Comparison of ENCODE assay signal across 16 cellular contexts in genomic region chr15:74663303-74664027, GRCh38. TPM values are rescaled to one million over a fixed set of nuclear protein-coding genes. Genes with fewer than 3 reads are reported as not detected.
A peak's percentile ranks its signal among the peaks of the same experiment; 100 is the strongest.
DNase-seq lines count a peak whose midpoint lies in the region; ATAC-seq and TF ChIP-seq lines count a peak whose summit lies in the region.
"Had no signal": no experiment of that assay in that cellular context is flagged by ENCODE, and none has a peak within 500 bp of the region (broad histone marks: within the 10 kb centered on the region; RNA-seq: fewer than 3 reads in every experiment).

No MANE protein-coding gene starts in this region.

- peaks cover 4% of the 10 kb centered on the region for H3K36me3 Mint-ChIP-seq in WTC11
- H3K36me3 Mint-ChIP-seq: activated CD4-positive, alpha-beta memory T cell treated with anti-CD3 and anti-CD28 coated beads for 36 hours had no signal

- no peak overlapping the region for H3K9ac ChIP-seq in smooth muscle cell (ENCODE audit: low read depth)

- no peaks in the 10 kb centered on the region for H3K36me3 ChIP-seq in ACC112 (ENCODE audit: insufficient read depth, low read length)
- peaks cover 4% of the 10 kb centered on the region for H3K36me3 ChIP-seq in smooth muscle cell (ENCODE audit: low read depth)

- no peak overlapping the region for H3K4me3 Mint-ChIP-seq in WTC11
- H3K4me3 Mint-ChIP-seq: activated CD4-positive, alpha-beta memory T cell treated with anti-CD3 and anti-CD28 coated beads for 36 hours; activated naive CD8-positive, alpha-beta T cell treated with anti-CD3 and anti-CD28 coated beads for 36 hours; CD8-positive, alpha-beta memory T cell; nephron had no signal

- H3F3A ChIP-seq in smooth muscle cell (ENCODE audit: low read depth), result no peaks in the 10 kb centered on the region

- POLR2A ChIA-PET in WTC11 (lab: Charles Lee), result interaction anchor here (1.2 kb wide), 1 partner anchor 97 kb away, joined by 3 read pairs; no protein-coding TSS in a partner anchor

- H3K4me3 ChIP-seq in ACC112 (ENCODE audit: low read depth, low read length), result no peak overlapping the region
- H3K4me3 ChIP-seq in smooth muscle cell, result no peak overlapping the region

- H3K27me3 ChIP-seq in ACC112 (ENCODE audit: insufficient read depth, low read length) (no peaks in the 10 kb centered on the region), layer of hippocampus (ENCODE audit: control insufficient read depth, insufficient read depth, low read length) (no peaks in the 10 kb centered on the region), smooth muscle cell (ENCODE audit: low read depth) (no peaks in the 10 kb centered on the region)

- H3K4me2 ChIP-seq in smooth muscle cell, result no peak overlapping the region

- H3K4me1 ChIP-seq in ACC112 (ENCODE audit: control insufficient read depth, insufficient read depth, low read length, unreplicated experiment) (peaks cover 16% of the 10 kb centered on the region), smooth muscle cell (ENCODE audit: low read depth) (no peaks in the 10 kb centered on the region)

- TF ChIP-seq CTCF in WTC11 (IDR thresholded peaks at IDR 0.05) (no peak), smooth muscle cell (IDR thresholded peaks at IDR 0.05; ENCODE audit: borderline replicate concordance, insufficient read depth, poor library complexity, severe bottlenecking) (no peak)

- H3K27me3 Mint-ChIP-seq in WTC11 (ENCODE audit: low read depth), result no peaks in the 10 kb centered on the region
- H3K27me3 Mint-ChIP-seq: activated CD4-positive, alpha-beta memory T cell treated with anti-CD3 and anti-CD28 coated beads for 36 hours; activated naive CD8-positive, alpha-beta T cell treated with anti-CD3 and anti-CD28 coated beads for 36 hours; CD8-positive, alpha-beta memory T cell had no signal

- H3K9me3 ChIP-seq in smooth muscle cell (replicated peaks; ENCODE audit: low read depth), result no peaks in the 10 kb centered on the region

- DNase-seq in WTC11 (ENCODE audit: low spot score) (no peak), smooth muscle cell (lab: John Stamatoyannopoulos, UW; ENCODE audit: unreplicated experiment) (no peak), HuH-7.5 (ENCODE audit: low spot score) (no peak), NCI-H1417 (lab: John Stamatoyannopoulos, UW) (no peak), cerebellum (ENCODE audit: low spot score) (no peak), T-helper 1 cell (no peak)
- DNase-seq: activated CD4-positive, alpha-beta memory T cell treated with anti-CD3 and anti-CD28 coated beads for 36 hours; activated naive CD8-positive, alpha-beta T cell treated with anti-CD3 and anti-CD28 coated beads for 36 hours; CD8-positive, alpha-beta memory T cell; central memory CD4-positive, alpha-beta T cell; KBM-7; mesendoderm; trophoblast cell had no signal

- whole genome bisulfite sequencing in smooth muscle cell (ENCODE audit: low lambda C conversion rate), result 94% methylated on average over 8 of the region's 8 CpGs

- peaks cover 4% of the 10 kb centered on the region; the same call in 1 of the 2 replicates for H3K4me1 Mint-ChIP-seq in WTC11
- H3K4me1 Mint-ChIP-seq: nephron had no signal

- CTCF ChIA-PET in WTC11 (lab: Charles Lee), result interaction anchor here (0.5 to 3.9 kb wide), 6 partner anchors 10 to 107 kb away, joined by 3 to 24 read pairs (median 5); no protein-coding TSS in a partner anchor

- no peaks in the 10 kb centered on the region for H3K9me3 Mint-ChIP-seq in WTC11
- H3K9me3 Mint-ChIP-seq: activated CD4-positive, alpha-beta memory T cell treated with anti-CD3 and anti-CD28 coated beads for 36 hours; activated naive CD8-positive, alpha-beta T cell treated with anti-CD3 and anti-CD28 coated beads for 36 hours; CD8-positive, alpha-beta memory T cell; nephron had no signal

- H3K79me2 ChIP-seq in ACC112 (ENCODE audit: control insufficient read depth, insufficient read depth, low read length, unreplicated experiment) (peaks cover 18% of the 10 kb centered on the region), smooth muscle cell (ENCODE audit: low read depth) (peaks cover 55% of the 10 kb centered on the region)

- H2AFZ ChIP-seq in ACC112 (ENCODE audit: low read length, unreplicated experiment), result no peak overlapping the region
- no peak overlapping the region for H2AFZ ChIP-seq in smooth muscle cell (ENCODE audit: low read depth)

- ATAC-seq in WTC11, result no peak

- H4K20me1 ChIP-seq in smooth muscle cell (ENCODE audit: low read depth), result peaks cover 91% of the 10 kb centered on the region

- H3K27ac ChIP-seq in ACC112 (ENCODE audit: low read depth, low read length), result peak overlapping the region; percentile 56
- H3K27ac ChIP-seq in layer of hippocampus (ENCODE audit: low read depth, low read length), result peak overlapping the region; percentile 27
- peak overlapping the region; percentile 21 for H3K27ac ChIP-seq in smooth muscle cell (ENCODE audit: low read depth)

- peak overlapping the region; percentile 57; the same call in 1 of the 2 replicates for H3K27ac Mint-ChIP-seq in WTC11
- H3K27ac Mint-ChIP-seq: activated CD4-positive, alpha-beta memory T cell treated with anti-CD3 and anti-CD28 coated beads for 36 hours; activated naive CD8-positive, alpha-beta T cell treated with anti-CD3 and anti-CD28 coated beads for 36 hours; nephron had no signal

TF ChIP-seq in WTC11, 78 proteins besides CTCF, POLR2A, EP300 and RAD21:
- TF ChIP-seq ZNF138 (CRISPR knock-in tag; conservative IDR thresholded peaks at IDR 0.05) (no peak), ZNF263 (CRISPR knock-in tag; IDR thresholded peaks at IDR 0.05; ENCODE audit: low read depth) (no peak), ZNF219 (CRISPR knock-in tag; IDR thresholded peaks at IDR 0.05; ENCODE audit: borderline replicate concordance) (no peak)
- TF ChIP-seq, protein P1, sequence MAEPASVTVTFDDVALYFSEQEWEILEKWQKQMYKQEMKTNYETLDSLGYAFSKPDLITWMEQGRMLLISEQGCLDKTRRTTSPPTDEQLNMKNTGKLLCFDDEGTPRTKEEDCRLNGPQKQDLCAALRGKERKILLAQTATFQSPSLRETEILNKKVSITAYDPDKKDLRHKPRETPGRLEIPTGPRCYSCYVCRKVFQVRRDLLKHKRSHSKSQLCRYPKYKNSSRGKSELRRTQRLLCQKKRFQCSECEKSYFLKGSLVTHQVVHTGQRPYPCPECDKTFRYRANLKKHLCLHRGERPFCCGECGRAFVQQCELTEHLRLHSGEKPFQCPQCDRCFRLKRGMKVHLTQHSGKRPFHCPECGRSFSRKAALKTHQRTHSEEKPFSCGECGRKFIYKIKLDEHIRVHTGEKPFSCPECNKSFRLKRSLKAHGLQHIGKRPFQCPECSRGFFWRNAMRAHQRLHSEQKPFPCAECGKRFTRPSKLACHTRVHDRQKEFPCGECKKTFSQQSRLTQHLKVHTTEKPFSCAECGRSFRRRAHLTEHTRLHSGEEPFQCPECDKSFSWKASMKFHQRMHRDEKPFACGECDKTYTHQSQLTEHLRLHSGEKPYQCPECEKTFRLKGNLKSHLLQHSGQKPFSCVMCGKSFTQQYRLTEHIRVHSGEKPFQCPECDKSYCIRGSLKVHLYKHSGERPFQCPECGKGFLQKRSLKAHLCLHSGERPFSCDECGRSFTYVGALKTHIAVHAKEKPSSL (CRISPR knock-in tag; conservative IDR thresholded peaks at IDR 0.05), result no peak
- TF ChIP-seq, protein P2, sequence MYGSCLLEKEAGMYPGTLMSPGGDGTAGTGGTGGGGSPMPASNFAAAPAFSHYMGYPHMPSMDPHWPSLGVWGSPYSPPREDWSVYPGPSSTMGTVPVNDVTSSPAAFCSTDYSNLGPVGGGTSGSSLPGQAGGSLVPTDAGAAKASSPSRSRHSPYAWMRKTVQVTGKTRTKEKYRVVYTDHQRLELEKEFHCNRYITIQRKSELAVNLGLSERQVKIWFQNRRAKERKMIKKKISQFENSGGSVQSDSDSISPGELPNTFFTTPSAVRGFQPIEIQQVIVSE (CRISPR knock-in tag; IDR thresholded peaks at IDR 0.05; ENCODE audit: borderline replicate concordance), result no peak

RNA-seq across cellular contexts. Expression of gene EDC3, which starts 32.4 kb away (rescaled TPM):
- total RNA-seq in WTC11 (2021) (45.6 to 54.7 TPM (median 50.6 TPM) in 3 replicates), smooth muscle cell (18.4 and 23.3 TPM in 2 replicates), cerebellum (20.9 TPM)
- 26.7 and 32.9 TPM in 2 replicates for polyA plus RNA-seq in smooth muscle cell

RNA-seq across cellular contexts. Expression of gene CLK3, which starts 47.8 kb away (rescaled TPM):
- total RNA-seq in WTC11 (2021) (45.2 to 48.1 TPM (median 46.3 TPM) in 3 replicates), smooth muscle cell (92.4 and 105 TPM in 2 replicates), cerebellum (37.6 TPM)
- polyA plus RNA-seq in smooth muscle cell, result 68.8 and 72.6 TPM in 2 replicates
